In the genomic region with DNA sequence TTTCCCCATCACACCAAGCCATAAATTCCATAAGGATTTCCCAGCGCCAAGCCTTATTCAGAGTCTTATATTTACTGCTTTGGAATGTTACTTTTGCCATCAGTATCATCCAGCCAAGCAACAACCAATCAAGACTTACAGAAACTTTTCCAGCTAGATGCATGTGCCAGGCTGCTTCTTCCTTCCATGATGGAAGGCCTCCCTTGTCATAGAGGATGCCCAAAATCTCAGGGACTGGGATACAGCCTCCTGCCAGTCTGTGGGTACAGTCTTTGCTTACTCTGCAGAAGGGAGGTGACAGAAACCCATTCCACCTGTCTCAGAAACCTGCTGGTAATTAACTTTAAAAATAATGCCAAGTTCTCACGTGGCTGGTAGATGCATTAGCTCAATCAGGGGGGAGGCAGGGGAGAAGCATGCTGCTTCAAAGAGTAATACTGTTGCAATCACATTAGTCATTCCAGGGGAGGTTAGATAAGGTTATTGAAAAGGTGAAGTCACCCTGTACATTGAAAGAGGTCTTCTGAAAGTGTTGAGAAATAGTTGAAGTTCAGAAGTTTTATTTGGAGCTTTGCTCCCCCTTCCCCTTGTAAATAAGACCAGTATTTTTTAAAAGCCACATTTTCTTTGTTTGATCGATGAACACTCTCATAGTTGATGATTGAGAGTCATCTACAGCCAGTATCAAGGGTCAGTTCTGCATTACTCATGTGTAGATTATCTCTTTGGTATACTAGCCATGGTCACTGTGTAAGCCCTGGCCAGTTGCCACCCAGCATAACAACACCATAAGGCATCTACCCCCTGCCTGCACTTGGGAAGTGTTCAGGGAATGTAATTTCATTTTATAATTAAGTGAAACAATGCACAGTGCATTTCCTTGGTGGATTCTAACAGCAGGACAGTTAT, we compare ENCODE assay signal across 12 cellular contexts. TPM values are rescaled to one million over a fixed set of nuclear protein-coding genes. Genes with fewer than 3 reads are reported as not detected.
DNase-seq lines count a peak whose midpoint lies in the region; ATAC-seq, FAIRE-seq and TF ChIP-seq lines count a peak whose summit lies in the region.
"Had no signal": no experiment of that assay in that cellular context is flagged by ENCODE, and none has a peak within 500 bp of the region (broad histone marks: within the 10 kb centered on the region; RNA-seq: fewer than 3 reads in every experiment).

No MANE protein-coding gene starts in this region.

- H3K9me3 ChIP-seq in gastrocnemius medialis = no peaks in the 10 kb centered on the region

- in situ Hi-C loops in gastrocnemius medialis (cut with MboI; ENCODE audit: low sequenced_read_pairs in 4 of 4) = no loop called here

- no peaks in the 10 kb centered on the region for H3K36me3 ChIP-seq in gastrocnemius medialis

- DNase-seq in HK-2 (ENCODE audit: unreplicated experiment) (peak; percentile 53), amniotic epithelial cell (ENCODE audit: low read depth) (peak; percentile 49), foreskin keratinocyte (peak in 1 of 2 donors; percentile 46), gastrocnemius medialis (no peak), medulla oblongata (ENCODE audit: extremely low spot score) (no peak), NCI-H187 (lab: John Stamatoyannopoulos, UW) (no peak), GM12892 (ENCODE audit: insufficient read length) (no peak), AG20443 (ENCODE audit: low spot score) (no peak)
- DNase-seq: amniotic stem cell; CD8-positive, alpha-beta T cell; NCI-H2029 treated with DMSO at 0.1 percent for 48 hours had no signal

- intact Hi-C loops in gastrocnemius medialis (cut with DNase I; ENCODE audit: low total_unique reads) = loop anchor here (1.0 to 2.0 kb wide), 2 partner anchors 14 to 48 kb away; no protein-coding TSS in a partner anchor

- TF ChIP-seq CTCF in foreskin keratinocyte (conservative IDR thresholded peaks at IDR 0.05) = no peak
- no peak for TF ChIP-seq CTCF in gastrocnemius medialis (IDR thresholded peaks at IDR 0.05 in 4 of 5, conservative IDR thresholded peaks at IDR 0.05 in 1 of 5)

- FAIRE-seq in GM12892 (lab: Jason Lieb, UNC) = no peak
- FAIRE-seq: H1 had no signal

- peaks cover 3% of the 10 kb centered on the region for H3K27me3 ChIP-seq in foreskin keratinocyte
- H3K27me3 ChIP-seq in gastrocnemius medialis = no peaks in the 10 kb centered on the region

- TF ChIP-seq POLR2A in gastrocnemius medialis (IDR thresholded peaks at IDR 0.05) (no peak), GM12892 (IDR thresholded peaks at IDR 0.05; ENCODE audit: low read depth, low read length) (no peak)

- H3K4me3 ChIP-seq in gastrocnemius medialis = no peak overlapping the region

- H3K27ac ChIP-seq in foreskin keratinocyte = no peak overlapping the region
- peak overlapping the region; percentile 82 to 96 (median 88) for H3K27ac ChIP-seq in gastrocnemius medialis

- H3K4me1 ChIP-seq in foreskin keratinocyte (no peaks in the 10 kb centered on the region), gastrocnemius medialis (peaks cover 36 to 53% of the 10 kb centered on the region in 2 donors)

- ATAC-seq in foreskin keratinocyte = peak; percentile 49
- ATAC-seq in gastrocnemius medialis = no peak
- ATAC-seq: CD8-positive, alpha-beta T cell had no signal

RNA-seq across cellular contexts. Expression of a gene that starts 22.2 kb away (rescaled TPM):
- total RNA-seq in foreskin keratinocyte (0.04 TPM in 1 of 2 replicates, not detected in the other), gastrocnemius medialis (10 to 100 TPM in 2 of 4 donors, 1 to 10 TPM in 2; 7.7 to 14.8 (median 10.4) TPM)
- polyA plus RNA-seq in foreskin keratinocyte = not detected in 2 replicates
- polyA plus RNA-seq in GM12892 (2012; ENCODE audit: missing spikeins) = 0.11 TPM

Comparison
In these comparisons a context has a peak if more than half of its experiments do, and no peak if none do; other contexts are left out.
1. DNase-seq: peak in HK-2 (single experiment) and amniotic epithelial cell (single experiment); none in gastrocnemius medialis (0 of 2), medulla oblongata (single experiment), NCI-H187 (0 of 2), GM12892 (single experiment) and AG20443 (single experiment).